In the genomic region with DNA sequence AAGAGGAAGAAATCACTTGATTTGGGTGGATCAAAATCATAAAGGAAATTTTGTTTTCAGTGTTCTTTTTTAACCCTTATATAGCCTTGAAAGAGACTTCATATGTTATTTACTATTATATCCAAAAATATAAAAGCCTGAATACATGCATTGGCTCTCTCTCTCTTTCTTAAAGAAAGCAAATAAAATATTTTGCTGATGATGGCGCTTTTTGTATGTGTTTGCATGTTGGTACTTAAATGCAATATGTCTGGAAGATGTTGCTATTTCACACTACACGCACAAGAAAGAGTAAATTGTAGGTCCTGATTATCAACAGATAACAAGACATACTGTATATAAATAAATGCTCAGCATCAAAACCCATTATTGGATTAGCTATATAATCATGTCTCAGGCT, we compare ENCODE assay signal across 26 cellular contexts.
DNase-seq lines count a peak whose midpoint lies in the region; ATAC-seq, FAIRE-seq and TF ChIP-seq lines count a peak whose summit lies in the region.
"Had no signal": no experiment of that assay in that cellular context is flagged by ENCODE, and none has a peak within 500 bp of the region (broad histone marks: within the 10 kb centered on the region; RNA-seq: fewer than 3 reads in every experiment).

No MANE protein-coding gene starts in this region.

- H3K9ac ChIP-seq in HepG2 (ENCODE audit: insufficient read depth, low read depth, low read length) (no peak overlapping the region), Karpas-422 (ENCODE audit: low read length) (no peak overlapping the region), K562 (ENCODE audit: insufficient read depth in 1 of 2, low read depth in 2 of 2, low read length in 2 of 2) (no peak overlapping the region)
- no peak overlapping the region for H3K9ac ChIP-seq in BLaER1 treated with 17β-estradiol and CSF1 and Interleukin-3, amounts not matched to agents 10 nM and 100 nM

- CTCF ChIA-PET in HepG2 (lab: Yijun Ruan, JAX; ENCODE audit: low intra/inter-chr PET ratio, low total read pairs): no interaction called here
- CTCF ChIA-PET in K562 (lab: Yijun Ruan, JAX; ENCODE audit: low intra/inter-chr PET ratio): no interaction called here

- no peak overlapping the region for H3K27ac ChIP-seq in HepG2 (ENCODE audit: extremely low read length, insufficient read depth, low read length)
- no peak overlapping the region for H3K27ac ChIP-seq in right lobe of liver
- H3K27ac ChIP-seq in BLaER1 treated with 17β-estradiol and CSF1 and Interleukin-3, amounts not matched to agents 10 nM and 100 nM: no peak overlapping the region
- no peak overlapping the region for H3K27ac ChIP-seq in Karpas-422 (ENCODE audit: low read length)
- no peak overlapping the region for H3K27ac ChIP-seq in K562 (ENCODE audit: extremely low read depth, low read depth, low read length)
- H3K27ac ChIP-seq: 22Rv1 had no signal

- H3K79me2 ChIP-seq in HepG2 (ENCODE audit: insufficient read depth, low read length): no peaks in the 10 kb centered on the region
- H3K79me2 ChIP-seq in Karpas-422 (ENCODE audit: low read length): no peaks in the 10 kb centered on the region
- no peaks in the 10 kb centered on the region for H3K79me2 ChIP-seq in K562 (ENCODE audit: control insufficient read depth, insufficient read depth, low read length)

- TF ChIP-seq CTCF in HepG2 (CRISPR knock-in tag; IDR thresholded peaks at IDR 0.05) (no peak), right lobe of liver (IDR thresholded peaks at IDR 0.05) (no peak), K562 (IDR thresholded peaks at IDR 0.05 in 2 of 3, conservative IDR thresholded peaks at IDR 0.05 in 1 of 3; ENCODE audit: insufficient read depth in 2 of 3, low read depth in 1 of 3, low read length in 3 of 3) (no peak)

- POLR2A ChIA-PET in HepG2 (lab: Yijun Ruan, JAX): no interaction called here
- POLR2A ChIA-PET in K562 (lab: Yijun Ruan, JAX): no interaction called here

- no peaks in the 10 kb centered on the region; a peak in 3 of 5 replicates for H3K27me3 ChIP-seq in HepG2 (ENCODE audit: control insufficient read depth in 1 of 2, insufficient read depth in 2 of 2, low read length in 2 of 2)
- no peaks in the 10 kb centered on the region for H3K27me3 ChIP-seq in right lobe of liver
- H3K27me3 ChIP-seq in BLaER1 treated with 17β-estradiol and CSF1 and Interleukin-3, amounts not matched to agents 10 nM and 100 nM: peaks cover 0 to 4% (median 0%) of the 10 kb centered on the region in 11 experiments; a peak in 1 of 22 replicates
- H3K27me3 ChIP-seq in Karpas-422 (ENCODE audit: low read length): no peaks in the 10 kb centered on the region
- peaks cover 19 to 31% of the 10 kb centered on the region in 2 experiments for H3K27me3 ChIP-seq in K562 (ENCODE audit: control insufficient read depth in 2 of 2, insufficient read depth in 2 of 2, low read length in 2 of 2)
- H3K27me3 ChIP-seq: BE2C had no signal

- no peaks in the 10 kb centered on the region for H3K9me2 ChIP-seq in Karpas-422 (replicated peaks; ENCODE audit: insufficient read depth, low read length)

- ATAC-seq in HepG2 (no peak), right lobe of liver (no peak), K562 (no peak)
- ATAC-seq in stimulated activated naive CD8-positive, alpha-beta T cell treated with anti-CD3 and anti-CD28 coated beads, Interleukin-15, Interleukin-2, amounts not matched to agents 100 U/mL and 50 U/mL, for 24 hours: no peak
- ATAC-seq: GM12878 had no signal

- in situ Hi-C loops in HepG2 (cut with HindIII; ENCODE audit: extremely low pct_ligation_motif_present, low pct_unique_long_range_greater_than_20kb): no loop called here
- in situ Hi-C loops in K562 (cut with MboI): no loop called here

- DNase-seq in HepG2 (ENCODE audit: low spot score) (no peak), right lobe of liver (no peak), Karpas-422 (no peak), K562 (ENCODE audit: extremely low read depth in 1 of 4, low spot score in 3 of 4) (no peak), epidermal melanocyte (ENCODE audit: insufficient read length, low spot score) (no peak), putamen (ENCODE audit: low spot score) (no peak)
- no peak for DNase-seq in stimulated activated naive CD8-positive, alpha-beta T cell treated with anti-CD3 and anti-CD28 coated beads, Interleukin-15, Interleukin-2, amounts not matched to agents 100 U/mL and 50 U/mL, for 24 hours
- DNase-seq: ACHN; BE2C; C1 segment of cervical spinal cord; CD4-positive, alpha-beta memory T cell; CD4-positive, CD25-positive, alpha-beta regulatory T cell; CD8-positive, alpha-beta memory T cell; COR-L47; DMS 273 treated with DMSO at 0.1 percent for 48 hours; DMS153; DMS53; DMS79; DND-41; EL; GDM1 had no signal

- H2AFZ ChIP-seq in HepG2 (ENCODE audit: low read length): no peak overlapping the region
- no peak overlapping the region for H2AFZ ChIP-seq in Karpas-422 (ENCODE audit: low read length)
- no peak overlapping the region for H2AFZ ChIP-seq in K562 (ENCODE audit: low read depth, low read length)

- FAIRE-seq in HepG2 (lab: Jason Lieb, UNC): no peak
- FAIRE-seq in K562 (lab: Jason Lieb, UNC): no peak
- FAIRE-seq: GM12878, GM12892, GM18507 had no signal

- no peaks in the 10 kb centered on the region for H3K36me3 ChIP-seq in HepG2 (replicated peaks in 1 of 2; ENCODE audit: control insufficient read depth in 1 of 2, insufficient read depth in 2 of 2, low read length in 2 of 2)
- H3K36me3 ChIP-seq in right lobe of liver: no peaks in the 10 kb centered on the region
- H3K36me3 ChIP-seq in BLaER1 treated with 17β-estradiol and CSF1 and Interleukin-3, amounts not matched to agents 10 nM and 100 nM: no peaks in the 10 kb centered on the region
- H3K36me3 ChIP-seq in Karpas-422 (ENCODE audit: insufficient read depth, low read length): no peaks in the 10 kb centered on the region
- no peaks in the 10 kb centered on the region for H3K36me3 ChIP-seq in K562 (ENCODE audit: control insufficient read depth, insufficient read depth, low read length)
- H3K36me3 ChIP-seq: BE2C had no signal

- no peaks in the 10 kb centered on the region for H3K9me1 ChIP-seq in K562 (ENCODE audit: control insufficient read depth, insufficient read depth, low read length)

- intact Hi-C loops in HepG2 (cut with micrococcal nuclease; ENCODE audit: unreplicated experiment): no loop called here
- intact Hi-C loops in right lobe of liver (cut with DNase I): no loop called here
- intact Hi-C loops in K562 (cut with micrococcal nuclease): no loop called here

- TF ChIP-seq POLR2A in HepG2 (IDR thresholded peaks at IDR 0.05; ENCODE audit: insufficient read depth in 1 of 2, low read depth in 2 of 2, low read length in 2 of 2): no peak
- no peak for TF ChIP-seq POLR2A in right lobe of liver (IDR thresholded peaks at IDR 0.05)
- no peak for TF ChIP-seq POLR2A in K562 (conservative IDR thresholded peaks at IDR 0.05)

- 27% methylated on average over 2 of the region's 2 CpGs for WGBS in HepG2 (ENCODE audit: low lambda C conversion rate)
- 56% methylated on average over 2 of the region's 2 CpGs for WGBS in right lobe of liver (ENCODE audit: insufficient coverage, low coverage, low lambda C conversion rate, missing lambda C conversion rate)
- WGBS in K562 (ENCODE audit: insufficient coverage, low coverage, missing lambda C conversion rate): 2% methylated on average over 2 of the region's 2 CpGs

- H3K9me3 ChIP-seq in HepG2 (ENCODE audit: low read length) (no peaks in the 10 kb centered on the region), right lobe of liver (no peaks in the 10 kb centered on the region), Karpas-422 (ENCODE audit: low read length) (no peaks in the 10 kb centered on the region), K562 (replicated peaks; ENCODE audit: control insufficient read depth, insufficient read depth, low read depth, low read length) (no peaks in the 10 kb centered on the region)
- H3K9me3 ChIP-seq in BLaER1 treated with 17β-estradiol and CSF1 and Interleukin-3, amounts not matched to agents 10 nM and 100 nM (replicated peaks in 1 of 11): peaks cover 9 to 26% (median 17%) of the 10 kb centered on the region in 11 experiments; a peak in 19 of 22 replicates
- H3K9me3 ChIP-seq: BE2C had no signal

- TF ChIP-seq RAD21 in HepG2 (CRISPR knock-in tag; IDR thresholded peaks at IDR 0.05) (no peak), K562 (CRISPR knock-in tag; conservative IDR thresholded peaks at IDR 0.05 in 1 of 2, IDR thresholded peaks at IDR 0.05 in 1 of 2) (no peak)

- no peak overlapping the region for H3K4me2 ChIP-seq in HepG2 (ENCODE audit: low read depth, low read length)
- peak overlapping the region in 6 of 11 experiments; percentile 8 to 89 (median 62); a peak in 12 of 22 replicates for H3K4me2 ChIP-seq in BLaER1 treated with 17β-estradiol and CSF1 and Interleukin-3, amounts not matched to agents 10 nM and 100 nM
- peak overlapping the region; percentile 37 for H3K4me2 ChIP-seq in Karpas-422 (ENCODE audit: low read depth, low read length, poor library complexity, severe bottlenecking)
- H3K4me2 ChIP-seq in K562 (ENCODE audit: insufficient read depth, low read length): no peak overlapping the region

- H3K4me3 ChIP-seq in HepG2 (replicated peaks in 1 of 3; ENCODE audit: insufficient read depth in 1 of 3, low read depth in 2 of 3, low read length in 3 of 3) (no peak overlapping the region), right lobe of liver (no peak overlapping the region), Karpas-422 (ENCODE audit: low read length) (no peak overlapping the region), K562 (no peak overlapping the region)
- H3K4me3 ChIP-seq in BLaER1 treated with 17β-estradiol and CSF1 and Interleukin-3, amounts not matched to agents 10 nM and 100 nM: no peak overlapping the region
- H3K4me3 ChIP-seq: GM12878 had no signal

- no peak for TF ChIP-seq EP300 in HepG2 (IDR thresholded peaks at IDR 0.05; ENCODE audit: low read depth in 2 of 2, low read length in 2 of 2)
- TF ChIP-seq EP300 in HepG2 (CRISPR knock-in tag; IDR thresholded peaks at IDR 0.05; ENCODE audit: borderline replicate concordance): no peak
- no peak for TF ChIP-seq EP300 in K562 (IDR thresholded peaks at IDR 0.05; ENCODE audit: low read length)

- H4K20me1 ChIP-seq in HepG2 (ENCODE audit: insufficient read depth, low read length) (no peaks in the 10 kb centered on the region), Karpas-422 (ENCODE audit: insufficient read depth, low read depth, low read length) (no peaks in the 10 kb centered on the region), K562 (replicated peaks; ENCODE audit: control insufficient read depth, insufficient read depth, low read length) (no peaks in the 10 kb centered on the region; the same call in 1 of the 2 replicates)
- H4K20me1 ChIP-seq in BLaER1 treated with 17β-estradiol and CSF1 and Interleukin-3, amounts not matched to agents 10 nM and 100 nM: no peaks in the 10 kb centered on the region

- BruUV-seq in HepG2 (replicated peaks; lab: Mats Ljungman, UMichigan): no TSS peak
- no TSS peak for BruUV-seq in K562 (replicated peaks; lab: Mats Ljungman, UMichigan)

- H3K4me1 ChIP-seq in HepG2 (ENCODE audit: insufficient read depth, low read length) (no peaks in the 10 kb centered on the region), right lobe of liver (no peaks in the 10 kb centered on the region), Karpas-422 (ENCODE audit: low read length) (peaks cover 24% of the 10 kb centered on the region), K562 (replicated peaks in 1 of 2; ENCODE audit: control insufficient read depth in 2 of 2, insufficient read depth in 2 of 2, low read length in 2 of 2) (no peaks in the 10 kb centered on the region)
- H3K4me1 ChIP-seq in BLaER1 treated with 17β-estradiol and CSF1 and Interleukin-3, amounts not matched to agents 10 nM and 100 nM: peaks cover 43 to 69% (median 59%) of the 10 kb centered on the region in 10 experiments
- H3K4me1 ChIP-seq: BE2C had no signal

Comparison
In these comparisons a context has a peak if more than half of its experiments do, and no peak if none do; other contexts are left out.
1. H3K4me2 ChIP-seq: peak in BLaER1 treated with 17β-estradiol and CSF1 and Interleukin-3, amounts not matched to agents 10 nM and 100 nM (6 of 11) and Karpas-422 (single experiment); none in HepG2 (single experiment) and K562 (single experiment).
2. Of the 241 proteins assayed by ChIP-seq in both HepG2 and K562: peak only in HepG2: MAFF and MAFK; only in K562: none; in both: none; in neither: 239.